11 cellular contexts compared by ENCODE assay signal in genomic region chr7:151115836-151116418, GRCh38. TPM values are rescaled to one million over a fixed set of nuclear protein-coding genes. Genes with fewer than 3 reads are reported as not detected.
DNase-seq lines count a peak whose midpoint lies in the region; ATAC-seq, FAIRE-seq and TF ChIP-seq lines count a peak whose summit lies in the region.
"Had no signal": no experiment of that assay in that cellular context is flagged by ENCODE, and none has a peak within 500 bp of the region (broad histone marks: within the 10 kb centered on the region; RNA-seq: fewer than 3 reads in every experiment).

No MANE protein-coding gene starts in this region.

- no peaks in the 10 kb centered on the region for H3K36me3 Mint-ChIP-seq in activated CD8-positive, alpha-beta memory T cell treated with anti-CD3 and anti-CD28 coated beads, Interleukin-2, amount 10 ng/mL, durations not matched to agents 7 days and 5 days
- H3K36me3 Mint-ChIP-seq in astrocyte (ENCODE audit: low read depth, unreplicated experiment), result peaks cover 12% of the 10 kb centered on the region

- H3K36me3 ChIP-seq in astrocyte (ENCODE audit: insufficient read depth, low read length), result no peaks in the 10 kb centered on the region
- H3K36me3 ChIP-seq in keratinocyte (ENCODE audit: control insufficient read depth in 2 of 2, extremely low read depth in 1 of 2, insufficient read depth in 2 of 2, low read length in 2 of 2), result peaks cover 24 to 27% of the 10 kb centered on the region in 2 experiments
- H3K36me3 ChIP-seq in suprapubic skin, result peaks cover 34% of the 10 kb centered on the region

- H4K20me1 ChIP-seq in astrocyte (ENCODE audit: insufficient read depth, low read length), result peaks cover 78% of the 10 kb centered on the region
- peaks cover 6% of the 10 kb centered on the region for H4K20me1 ChIP-seq in keratinocyte (ENCODE audit: control insufficient read depth, extremely low read depth, insufficient read depth, low read length)

- H3K9me3 ChIP-seq in astrocyte (ENCODE audit: insufficient read depth, low read depth, low read length) (no peaks in the 10 kb centered on the region), keratinocyte (ENCODE audit: control insufficient read depth, low read depth, low read length) (no peaks in the 10 kb centered on the region), suprapubic skin (no peaks in the 10 kb centered on the region)
- H3K9me3 ChIP-seq: BE2C had no signal

- H3K4me3 Mint-ChIP-seq in activated CD8-positive, alpha-beta memory T cell treated with anti-CD3 and anti-CD28 coated beads, Interleukin-2, amount 10 ng/mL, durations not matched to agents 7 days and 5 days, result peak overlapping the region; percentile 46
- H3K4me3 Mint-ChIP-seq in astrocyte (ENCODE audit: unreplicated experiment), result peak overlapping the region; percentile 86

- FAIRE-seq in astrocyte (lab: Jason Lieb, UNC) (no peak), keratinocyte (lab: Jason Lieb, UNC) (peak; percentile 94)

- ATAC-seq in activated CD8-positive, alpha-beta memory T cell treated with anti-CD3 and anti-CD28 coated beads, Interleukin-2, amount 10 ng/mL, durations not matched to agents 7 days and 5 days, result no peak

- peaks cover 30% of the 10 kb centered on the region for H3K4me1 ChIP-seq in astrocyte (ENCODE audit: insufficient read depth, low read length)
- H3K4me1 ChIP-seq in keratinocyte (ENCODE audit: control insufficient read depth, extremely low read depth, insufficient read depth, low read length), result peaks cover 28% of the 10 kb centered on the region
- peaks cover 47% of the 10 kb centered on the region for H3K4me1 ChIP-seq in suprapubic skin

- H3K9me1 ChIP-seq in keratinocyte (ENCODE audit: control insufficient read depth, extremely low read depth, insufficient read depth, low read length), result no peaks in the 10 kb centered on the region

- H3K79me2 ChIP-seq in astrocyte (ENCODE audit: insufficient read depth, low read length) (peaks cover 59% of the 10 kb centered on the region), keratinocyte (ENCODE audit: control insufficient read depth, insufficient read depth, low read length) (peaks cover 60% of the 10 kb centered on the region)

- H3K9ac ChIP-seq in astrocyte (ENCODE audit: low read length) (peak overlapping the region; percentile 5), keratinocyte (ENCODE audit: control insufficient read depth, extremely low read depth, insufficient read depth, low read length) (peak overlapping the region; percentile 80)

- CTCF ChIA-PET in activated CD8-positive, alpha-beta memory T cell treated with anti-CD3 and anti-CD28 coated beads, Interleukin-2, amount 10 ng/mL, durations not matched to agents 7 days and 5 days (lab: Charles Lee), result interaction anchor here (0.5 to 3.0 kb wide), 10 partner anchors 8 to 217 kb away, joined by 3 to 11 read pairs (median 4); partner anchors contain the start of genes ABCB8 and ABCF2

- WGBS in suprapubic skin, result 74% methylated on average over 6 of the region's 14 CpGs

- H2AFZ ChIP-seq in astrocyte (ENCODE audit: low read depth, low read length) (no peak overlapping the region), keratinocyte (ENCODE audit: control insufficient read depth, low read length) (no peak overlapping the region)

- peaks cover 16% of the 10 kb centered on the region for H3K27me3 Mint-ChIP-seq in activated CD8-positive, alpha-beta memory T cell treated with anti-CD3 and anti-CD28 coated beads, Interleukin-2, amount 10 ng/mL, durations not matched to agents 7 days and 5 days
- no peaks in the 10 kb centered on the region for H3K27me3 Mint-ChIP-seq in astrocyte (ENCODE audit: low read depth, unreplicated experiment)

- TF ChIP-seq EP300 in suprapubic skin (IDR thresholded peaks at IDR 0.05), result no peak

- no peak for TF ChIP-seq CTCF in astrocyte (IDR thresholded peaks at IDR 0.05; ENCODE audit: insufficient read depth, low read depth, low read length)
- TF ChIP-seq CTCF in keratinocyte (optimal IDR thresholded peaks at IDR 0.05 in 1 of 3, IDR thresholded peaks at IDR 0.05 in 1 of 3, conservative IDR thresholded peaks at IDR 0.05 in 1 of 3; ENCODE audit: extremely low read depth in 1 of 3, insufficient read depth in 2 of 3, low read length in 3 of 3), result no peak
- no peak for TF ChIP-seq CTCF in suprapubic skin (IDR thresholded peaks at IDR 0.05)

- no peak overlapping the region for H3K27ac Mint-ChIP-seq in activated CD8-positive, alpha-beta memory T cell treated with anti-CD3 and anti-CD28 coated beads, Interleukin-2, amount 10 ng/mL, durations not matched to agents 7 days and 5 days
- peak overlapping the region; percentile 81 for H3K27ac Mint-ChIP-seq in astrocyte (ENCODE audit: unreplicated experiment)

- H3K27ac ChIP-seq in astrocyte (ENCODE audit: low read depth, low read length) (no peak overlapping the region), keratinocyte (ENCODE audit: control insufficient read depth, insufficient read depth, low read length) (peak overlapping the region; percentile 70), suprapubic skin (peak overlapping the region; percentile 87)

- no peaks in the 10 kb centered on the region for H3K9me3 Mint-ChIP-seq in activated CD8-positive, alpha-beta memory T cell treated with anti-CD3 and anti-CD28 coated beads, Interleukin-2, amount 10 ng/mL, durations not matched to agents 7 days and 5 days (ENCODE audit: low read depth)
- H3K9me3 Mint-ChIP-seq in astrocyte (ENCODE audit: unreplicated experiment), result no peaks in the 10 kb centered on the region

- peak overlapping the region; percentile 79 for H3K4me2 ChIP-seq in astrocyte (ENCODE audit: low read length)
- peak overlapping the region; percentile 96 for H3K4me2 ChIP-seq in keratinocyte (ENCODE audit: control insufficient read depth, extremely low read depth, insufficient read depth, low read depth, low read length)

- peak overlapping the region; percentile 44 for H3K4me3 ChIP-seq in astrocyte (ENCODE audit: insufficient read depth, low read depth, low read length)
- H3K4me3 ChIP-seq in keratinocyte (ENCODE audit: control insufficient read depth in 2 of 3, extremely low read depth in 1 of 3, insufficient read depth in 2 of 3, low read depth in 1 of 3, low read length in 3 of 3), result peak overlapping the region; percentile 53 to 81 (median 81)
- H3K4me3 ChIP-seq in suprapubic skin, result peak overlapping the region; percentile 55

- dilution Hi-C loops in keratinocyte (cut with MboI; ENCODE audit: extremely low pct_ligation_motif_present, low sequenced_read_pairs), result no loop called here

- peak in 1 of 2 donors; percentile 10 for TF ChIP-seq POLR2A in suprapubic skin (IDR thresholded peaks at IDR 0.05)

- DNase-seq in activated CD8-positive, alpha-beta memory T cell treated with anti-CD3 and anti-CD28 coated beads, Interleukin-2, amount 10 ng/mL, durations not matched to agents 7 days and 5 days, result no peak
- no peak for DNase-seq in activated CD8-positive, alpha-beta memory T cell treated with anti-CD3 and anti-CD28 coated beads, Interleukin-2, amount 50 U/mL, for 48 hours
- DNase-seq in astrocyte (ENCODE audit: low read depth) (no peak), keratinocyte (ENCODE audit: low read depth, low spot score) (peak; percentile 93), suprapubic skin (ENCODE audit: low spot score in 2 of 2) (peak in 1 of 2 donors; percentile 84), NCI-H1694 (lab: John Stamatoyannopoulos, UW) (no peak), globus pallidus (ENCODE audit: low spot score) (no peak), HK-2 (ENCODE audit: unreplicated experiment) (no peak)
- DNase-seq: amniotic stem cell, BE2C had no signal

- H3K27me3 ChIP-seq in astrocyte (ENCODE audit: insufficient read depth, low read length) (no peaks in the 10 kb centered on the region), keratinocyte (ENCODE audit: control insufficient read depth, extremely low read depth, insufficient read depth, low read length) (no peaks in the 10 kb centered on the region), suprapubic skin (no peaks in the 10 kb centered on the region)
- H3K27me3 ChIP-seq: BE2C had no signal

- H3K4me1 Mint-ChIP-seq in activated CD8-positive, alpha-beta memory T cell treated with anti-CD3 and anti-CD28 coated beads, Interleukin-2, amount 10 ng/mL, durations not matched to agents 7 days and 5 days, result peaks cover 5% of the 10 kb centered on the region
- peaks cover 29% of the 10 kb centered on the region for H3K4me1 Mint-ChIP-seq in astrocyte (ENCODE audit: low read depth, unreplicated experiment)

RNA-seq across cellular contexts. Expression of gene AGAP3, which starts 29.7 kb away (rescaled TPM):
- total RNA-seq in activated CD8-positive, alpha-beta memory T cell treated with anti-CD3 and anti-CD28 coated beads, Interleukin-2, amount 10 ng/mL, durations not matched to agents 7 days and 5 days, result 10 to 100 TPM; 30.0 to 36.2 TPM
- total RNA-seq in astrocyte (123 and 156 TPM in 2 replicates), suprapubic skin (100 to 1,000 TPM; 126 to 162 (median 134) TPM)
- 64.3 to 96.7 TPM (median 83.2 TPM) in 3 replicates for polyA plus RNA-seq in keratinocyte
- polyA plus RNA-seq in keratinocyte (2011; ENCODE audit: low read depth), result 29.0 TPM
- 63.3 and 125 TPM in 2 replicates for polyA plus RNA-seq in keratinocyte (2011; cell fraction: cytosol; rRNA removed)
- polyA plus RNA-seq in keratinocyte (2011; cell fraction: nucleus; rRNA removed), result 199 and 238 TPM in 2 replicates
- polyA plus RNA-seq in keratinocyte (2012; ENCODE audit: low replicate concordance), result 75.3 and 106 TPM in 2 replicates
- polyA minus RNA-seq in keratinocyte, result 88.1 to 181 TPM (median 91.1 TPM) in 3 replicates
- 125 TPM for polyA minus RNA-seq in keratinocyte (2011; cell fraction: cytosol; rRNA and poly(A)+ RNA removed)
- 99.9 and 122 TPM in 2 replicates for polyA minus RNA-seq in keratinocyte (2011; cell fraction: nucleus; rRNA and poly(A)+ RNA removed)

RNA-seq across cellular contexts. Expression of gene TMUB1, which starts 32.6 kb away (rescaled TPM):
- total RNA-seq in activated CD8-positive, alpha-beta memory T cell treated with anti-CD3 and anti-CD28 coated beads, Interleukin-2, amount 10 ng/mL, durations not matched to agents 7 days and 5 days, result 10 to 100 TPM; 83.1 to 85.7 TPM
- 42.9 and 44.9 TPM in 2 replicates for total RNA-seq in astrocyte
- 12.2 to 22.3 TPM (median 14.6 TPM) in 3 replicates for polyA plus RNA-seq in keratinocyte
- polyA plus RNA-seq in keratinocyte (2011; ENCODE audit: low read depth), result 1.4 TPM
- 15.8 and 29.4 TPM in 2 replicates for polyA plus RNA-seq in keratinocyte (2011; cell fraction: cytosol; rRNA removed)
- polyA plus RNA-seq in keratinocyte (2011; cell fraction: nucleus; rRNA removed), result 17.7 and 28.5 TPM in 2 replicates
- 19.0 and 37.5 TPM in 2 replicates for polyA plus RNA-seq in keratinocyte (2012; ENCODE audit: low replicate concordance)
- 5.0 to 12.6 TPM (median 5.1 TPM) in 3 replicates for polyA minus RNA-seq in keratinocyte
- 39.3 TPM for polyA minus RNA-seq in keratinocyte (2011; cell fraction: cytosol; rRNA and poly(A)+ RNA removed)
- 3.8 and 5.9 TPM in 2 replicates for polyA minus RNA-seq in keratinocyte (2011; cell fraction: nucleus; rRNA and poly(A)+ RNA removed)
- 10 to 100 TPM; 32.5 to 50.3 (median 45.7) TPM for total RNA-seq in suprapubic skin

RNA-seq across cellular contexts. Expression of gene FASTK, which starts 35.3 kb away (rescaled TPM):
- total RNA-seq in activated CD8-positive, alpha-beta memory T cell treated with anti-CD3 and anti-CD28 coated beads, Interleukin-2, amount 10 ng/mL, durations not matched to agents 7 days and 5 days, result 10 to 100 TPM; 77.7 to 79.5 TPM
- total RNA-seq in astrocyte (56.1 and 61.6 TPM in 2 replicates), suprapubic skin (100 to 1,000 TPM in 2 of 4 donors, 10 to 100 TPM in 2; 76.8 to 102 (median 90.9) TPM)
- polyA plus RNA-seq in keratinocyte, result 27.2 to 39.3 TPM (median 31.4 TPM) in 3 replicates
- polyA plus RNA-seq in keratinocyte (2011; ENCODE audit: low read depth), result 4.9 TPM
- 24.1 and 41.9 TPM in 2 replicates for polyA plus RNA-seq in keratinocyte (2011; cell fraction: cytosol; rRNA removed)
- polyA plus RNA-seq in keratinocyte (2011; cell fraction: nucleus; rRNA removed), result 79.8 and 106 TPM in 2 replicates
- polyA plus RNA-seq in keratinocyte (2012; ENCODE audit: low replicate concordance), result 38.7 and 40.3 TPM in 2 replicates
- 24.6 to 70.6 TPM (median 30.1 TPM) in 3 replicates for polyA minus RNA-seq in keratinocyte
- polyA minus RNA-seq in keratinocyte (2011; cell fraction: cytosol; rRNA and poly(A)+ RNA removed), result 36.4 TPM
- 25.5 and 28.4 TPM in 2 replicates for polyA minus RNA-seq in keratinocyte (2011; cell fraction: nucleus; rRNA and poly(A)+ RNA removed)

RNA-seq across cellular contexts. Expression of gene GBX1, which starts 51.6 kb away (rescaled TPM):
- total RNA-seq in activated CD8-positive, alpha-beta memory T cell treated with anti-CD3 and anti-CD28 coated beads, Interleukin-2, amount 10 ng/mL, durations not matched to agents 7 days and 5 days, result not detected
- not detected in 2 replicates for total RNA-seq in astrocyte
- not detected in 3 replicates for polyA plus RNA-seq in keratinocyte
- polyA plus RNA-seq in keratinocyte (2011; ENCODE audit: low read depth), result not detected
- not detected in 2 replicates for polyA plus RNA-seq in keratinocyte (2011; cell fraction: cytosol; rRNA removed)
- polyA plus RNA-seq in keratinocyte (2011; cell fraction: nucleus; rRNA removed), result not detected in 2 replicates
- polyA plus RNA-seq in keratinocyte (2012; ENCODE audit: low replicate concordance), result not detected in 2 replicates
- not detected in 3 replicates for polyA minus RNA-seq in keratinocyte
- polyA minus RNA-seq in keratinocyte (2011; cell fraction: cytosol; rRNA and poly(A)+ RNA removed), result not detected
- polyA minus RNA-seq in keratinocyte (2011; cell fraction: nucleus; rRNA and poly(A)+ RNA removed), result not detected in 2 replicates
- not detected for total RNA-seq in suprapubic skin
- total RNA-seq: temporal lobe had no signal

RNA-seq across cellular contexts. Expression of gene SLC4A2, which starts 56.5 kb away (rescaled TPM):
- total RNA-seq in activated CD8-positive, alpha-beta memory T cell treated with anti-CD3 and anti-CD28 coated beads, Interleukin-2, amount 10 ng/mL, durations not matched to agents 7 days and 5 days, result 100 to 1,000 TPM; 114 to 121 TPM
- total RNA-seq in astrocyte, result 302 and 351 TPM in 2 replicates
- 33.8 to 49.5 TPM (median 45.7 TPM) in 3 replicates for polyA plus RNA-seq in keratinocyte
- polyA plus RNA-seq in keratinocyte (2011; ENCODE audit: low read depth), result 6.7 TPM
- 15.6 and 34.0 TPM in 2 replicates for polyA plus RNA-seq in keratinocyte (2011; cell fraction: cytosol; rRNA removed)
- polyA plus RNA-seq in keratinocyte (2011; cell fraction: nucleus; rRNA removed), result 105 and 130 TPM in 2 replicates
- 37.6 and 80.4 TPM in 2 replicates for polyA plus RNA-seq in keratinocyte (2012; ENCODE audit: low replicate concordance)
- polyA minus RNA-seq in keratinocyte, result 32.3 to 150 TPM (median 64.9 TPM) in 3 replicates
- polyA minus RNA-seq in keratinocyte (2011; cell fraction: cytosol; rRNA and poly(A)+ RNA removed), result 40.5 TPM
- 56.5 and 72.0 TPM in 2 replicates for polyA minus RNA-seq in keratinocyte (2011; cell fraction: nucleus; rRNA and poly(A)+ RNA removed)
- 10 to 100 TPM; 31.9 to 78.7 (median 59.7) TPM for total RNA-seq in suprapubic skin
